ENCODE assay signal across 8 cellular contexts in the genomic region with DNA sequence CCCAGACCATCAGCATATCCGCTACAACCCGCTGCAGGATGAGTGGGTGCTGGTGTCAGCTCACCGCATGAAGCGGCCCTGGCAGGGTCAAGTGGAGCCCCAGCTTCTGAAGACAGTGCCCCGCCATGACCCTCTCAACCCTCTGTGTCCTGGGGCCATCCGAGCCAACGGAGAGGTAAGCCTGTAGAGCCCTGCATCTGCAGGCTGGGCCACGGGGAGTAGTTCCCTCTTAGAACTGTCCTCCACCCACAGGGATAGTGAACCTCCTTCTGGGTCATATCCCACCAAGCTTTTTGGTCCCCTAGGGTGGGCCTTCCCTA. TPM values are rescaled to one million over a fixed set of nuclear protein-coding genes. Genes with fewer than 3 reads are reported as not detected.
A peak's percentile ranks its signal among the peaks of the same experiment; 100 is the strongest.
DNase-seq lines count a peak whose midpoint lies in the region; ATAC-seq and TF ChIP-seq lines count a peak whose summit lies in the region.

No MANE protein-coding gene starts in this region.

- H3K4me1 ChIP-seq in A673 (ENCODE audit: insufficient read depth, low read length, poor library complexity, severe bottlenecking) (peaks cover 8% of the 10 kb centered on the region), breast epithelium (peaks cover 4 to 10% of the 10 kb centered on the region in 2 donors), mucosa of descending colon (ENCODE audit: low read depth) (peaks cover 21% of the 10 kb centered on the region)

- no peak for TF ChIP-seq POLR2A in breast epithelium (IDR thresholded peaks at IDR 0.05)

- no peaks in the 10 kb centered on the region for H3K9me3 ChIP-seq in A673 (ENCODE audit: low read depth, low read length, poor library complexity, severe bottlenecking)
- no peaks in the 10 kb centered on the region for H3K9me3 ChIP-seq in breast epithelium
- no peaks in the 10 kb centered on the region for H3K9me3 ChIP-seq in mucosa of descending colon

- H3K27me3 ChIP-seq in A673 (replicated peaks; ENCODE audit: insufficient read depth, low read depth, low read length, poor library complexity), result no peaks in the 10 kb centered on the region
- H3K27me3 ChIP-seq in breast epithelium, result no peaks in the 10 kb centered on the region

- TF ChIP-seq CTCF in A673 (conservative IDR thresholded peaks at IDR 0.05; ENCODE audit: low read depth, low read length) (no peak; the same call in 1 of the 2 replicates), breast epithelium (IDR thresholded peaks at IDR 0.05) (no peak), mucosa of descending colon (IDR thresholded peaks at IDR 0.05) (no peak)

- ATAC-seq in HG03097 (IDR thresholded peaks at IDR 0.05; ENCODE audit: low FRiP score, unreplicated experiment) (peak; percentile 2), mucosa of descending colon (no peak), HG02610 (IDR thresholded peaks at IDR 0.05; ENCODE audit: unreplicated experiment) (no peak), HG03354 (IDR thresholded peaks at IDR 0.05; ENCODE audit: poor library complexity, severe bottlenecking, unreplicated experiment) (no peak)

- H3K27ac ChIP-seq in A673 (ENCODE audit: low read depth, low read length, poor library complexity, severe bottlenecking) (peak overlapping the region; percentile 77), breast epithelium (peak overlapping the region; percentile 84 to 89)

- intact Hi-C loops in A673 (cut with micrococcal nuclease; ENCODE audit: unreplicated experiment) (no loop called here), breast epithelium (cut with DNase I; ENCODE audit: low total_unique reads) (no loop called here), mucosa of descending colon (cut with DNase I, micrococcal nuclease) (no loop called here)

- BruUV-seq in A673 (replicated peaks; lab: Mats Ljungman, UMichigan), result no TSS peak

- DNase-seq in A673 (ENCODE audit: low spot score), result no peak
- no peak for DNase-seq in breast epithelium (ENCODE audit: low spot score in 2 of 2)
- no peak for DNase-seq in mucosa of descending colon
- DNase-seq in hepatic stellate cell (ENCODE audit: low spot score), result no peak
- no peak for DNase-seq in NCI-H1092 (lab: John Stamatoyannopoulos, UW)

- POLR2A ChIA-PET in A673 (lab: Charles Lee; ENCODE audit: low non-redundant PET), result no interaction called here

- H3K36me3 ChIP-seq in A673 (ENCODE audit: insufficient read depth, low read length, poor library complexity, severe bottlenecking), result peaks cover 17% of the 10 kb centered on the region
- no peaks in the 10 kb centered on the region for H3K36me3 ChIP-seq in breast epithelium
- no peaks in the 10 kb centered on the region for H3K36me3 ChIP-seq in mucosa of descending colon (ENCODE audit: low read depth)

- CTCF ChIA-PET in A673 (lab: Charles Lee), result interaction anchor here (0.6 to 1.5 kb wide), 4 partner anchors 13 to 35 kb away, joined by 3 to 6 read pairs (median 4); partner anchors contain the start of genes DCTN3 and RPP25L

- H3K4me3 ChIP-seq in A673 (ENCODE audit: low read depth, low read length, poor library complexity, severe bottlenecking), result peak overlapping the region; percentile 89
- H3K4me3 ChIP-seq in breast epithelium, result peak overlapping the region; percentile 71 to 78 (median 78)
- H3K4me3 ChIP-seq in mucosa of descending colon, result peak overlapping the region; percentile 44

RNA-seq across cellular contexts. Expression of gene GALT, which starts 0.6 kb away (rescaled TPM):
- total RNA-seq in A673 (2021), result 27.6 and 37.6 TPM in 2 replicates
- 10 to 100 TPM; 26.1 to 37.0 (median 36.7) TPM for total RNA-seq in breast epithelium
- 10 to 100 TPM; 42.0 to 85.6 (median 63.3) TPM for total RNA-seq in mucosa of descending colon

RNA-seq across cellular contexts. Expression of gene IL11RA, which starts 4.9 kb away (rescaled TPM):
- total RNA-seq in A673 (2021) (5.6 and 12.1 TPM in 2 replicates), breast epithelium (10 to 100 TPM; 20.3 to 45.5 (median 42.1) TPM), mucosa of descending colon (10 to 100 TPM; 18.8 to 57.4 (median 41.0) TPM)

RNA-seq across cellular contexts. Expression of gene SIGMAR1, which starts 9.5 kb away (rescaled TPM):
- 165 and 172 TPM in 2 replicates for total RNA-seq in A673 (2021)
- 10 to 100 TPM; 62.6 to 84.8 (median 70.8) TPM for total RNA-seq in breast epithelium
- 10 to 100 TPM; 48.1 to 59.8 (median 49.6) TPM for total RNA-seq in mucosa of descending colon

RNA-seq across cellular contexts. Expression of gene CCL27, which starts 15.4 kb away (rescaled TPM):
- total RNA-seq in A673 (2021) (not detected in 2 replicates), breast epithelium (not detected), mucosa of descending colon (not detected)

RNA-seq across cellular contexts. Expression of gene ARID3C, which starts 18.2 kb away (rescaled TPM):
- not detected in 2 replicates for total RNA-seq in A673 (2021)
- under 1 TPM in 1 of 3 donors, not detected in 2; 0.29 TPM for total RNA-seq in breast epithelium
- not detected for total RNA-seq in mucosa of descending colon
